ENCODE assay signal across 11 cellular contexts in genomic region chr20:35883341-35883777, GRCh38.
DNase-seq lines count a peak whose midpoint lies in the region; ATAC-seq and TF ChIP-seq lines count a peak whose summit lies in the region.
"Had no signal": no experiment of that assay in that cellular context is flagged by ENCODE, and none has a peak within 500 bp of the region (broad histone marks: within the 10 kb centered on the region; RNA-seq: fewer than 3 reads in every experiment).

No MANE protein-coding gene starts in this region.

- intact Hi-C loops in heart left ventricle (cut with DNase I), result loop anchor here (5.0 to 10.0 kb wide), 12 partner anchors 139 to 419 kb away; partner anchors contain the start of genes NFS1 (in 2 of the 10), ROMO1 (in 2 of the 10) and RBM39 (in 1 of the 10)
- intact Hi-C loops in Right ventricle myocardium inferior (cut with DNase I), result loop anchor here (10.0 kb wide), 2 partner anchors 269 to 419 kb away; partner anchors contain the start of gene SPAG4
- intact Hi-C loops in mammary epithelial cell (cut with micrococcal nuclease), result loop anchor here (5.0 kb wide), 3 partner anchors 181 to 576 kb away; no protein-coding TSS in a partner anchor
- intact Hi-C loops in uterus (cut with DNase I; ENCODE audit: low total_unique reads), result no loop called here

- BruUV-seq in mammary epithelial cell (replicated peaks; lab: Mats Ljungman, UMichigan), result TSS peak; percentile 97

- peak overlapping the region in 8 of 12 donors; percentile 3 to 78 (median 53) for H3K27ac ChIP-seq in heart left ventricle
- peak overlapping the region; percentile 99 for H3K27ac ChIP-seq in mammary epithelial cell (ENCODE audit: insufficient read depth, low read depth, low read length)
- H3K27ac ChIP-seq in muscle layer of duodenum (ENCODE audit: low read length), result peak overlapping the region; percentile 53
- peak overlapping the region; percentile 89 to 91 for H3K27ac ChIP-seq in uterus
- H3K27ac ChIP-seq in substantia nigra (ENCODE audit: low read depth, low read length, poor library complexity, severe bottlenecking), result no peak overlapping the region

- no peak for ATAC-seq in heart left ventricle
- no peak for ATAC-seq in Right ventricle myocardium inferior

- DNase-seq in heart left ventricle, result no peak
- DNase-seq in Right ventricle myocardium inferior (ENCODE audit: missing footprints), result no peak
- DNase-seq in mammary epithelial cell, result no peak
- no peak for DNase-seq in uterus
- DNase-seq in SKM-1 treated with dmso at 0.1 percent for 144 hours (lab: John Stamatoyannopoulos, UW; ENCODE audit: unreplicated experiment), result no peak
- no peak for DNase-seq in GM19238 (ENCODE audit: insufficient read length, low spot score)
- DNase-seq in substantia nigra (lab: John Stamatoyannopoulos, UW), result no peak
- DNase-seq: activated CD4-positive, alpha-beta memory T cell treated with anti-CD3 and anti-CD28 coated beads, Interleukin-2, amount 10 ng/mL, durations not matched to agents 7 days and 5 days; AML-193; NCI-H1092 had no signal

- H4K20me1 ChIP-seq in mammary epithelial cell (ENCODE audit: insufficient read depth, low read length), result no peaks in the 10 kb centered on the region

- no peak overlapping the region for H2AFZ ChIP-seq in mammary epithelial cell (ENCODE audit: low read depth, low read length)

- H3K79me2 ChIP-seq in mammary epithelial cell (ENCODE audit: insufficient read depth, low read length), result peaks cover 27% of the 10 kb centered on the region

- H3K4me1 ChIP-seq in heart left ventricle (peaks cover 0 to 25% (median 9%) of the 10 kb centered on the region in 12 donors), mammary epithelial cell (ENCODE audit: insufficient read depth, low read length) (peaks cover 27% of the 10 kb centered on the region), muscle layer of duodenum (ENCODE audit: control insufficient read depth in 1 of 2, insufficient read depth in 2 of 2, low read length in 2 of 2) (peaks cover 0 to 12% of the 10 kb centered on the region in 2 donors), uterus (no peaks in the 10 kb centered on the region)

- in situ Hi-C loops in mammary epithelial cell (cut with MboI; ENCODE audit: low sequenced_read_pairs in 2 of 2), result loop anchor here in 1 of 2 donors (5.0 kb wide), 1 partner anchor 141 kb away; the partner anchor contains the start of gene RBM39

- H3K27me3 ChIP-seq in heart left ventricle (no peaks in the 10 kb centered on the region), mammary epithelial cell (ENCODE audit: insufficient read depth, low read length) (no peaks in the 10 kb centered on the region), muscle layer of duodenum (ENCODE audit: low read depth, low read length) (no peaks in the 10 kb centered on the region), uterus (no peaks in the 10 kb centered on the region)

- CTCF ChIA-PET in mammary epithelial cell (lab: Charles Lee; ENCODE audit: low non-redundant PET), result no interaction called here

- dilution Hi-C loops in mammary epithelial cell (cut with HindIII; ENCODE audit: low sequenced_read_pairs), result no loop called here

- TF ChIP-seq CTCF in heart left ventricle (IDR thresholded peaks at IDR 0.05), result no peak
- TF ChIP-seq CTCF in mammary epithelial cell (conservative IDR thresholded peaks at IDR 0.05 in 1 of 2, IDR thresholded peaks at IDR 0.05 in 1 of 2; ENCODE audit: extremely low read depth in 1 of 2, insufficient read depth in 1 of 2, low read depth in 1 of 2, low read length in 2 of 2), result no peak
- TF ChIP-seq CTCF in uterus (IDR thresholded peaks at IDR 0.05), result no peak

- H3K4me2 ChIP-seq in mammary epithelial cell (ENCODE audit: insufficient read depth, low read depth, low read length), result peak overlapping the region; percentile 72

- no peak overlapping the region for H3K4me3 ChIP-seq in heart left ventricle
- no peak overlapping the region for H3K4me3 ChIP-seq in mammary epithelial cell (replicated peaks in 1 of 3; ENCODE audit: insufficient read depth in 1 of 3, low read depth in 2 of 3, low read length in 3 of 3)
- no peak overlapping the region for H3K4me3 ChIP-seq in muscle layer of duodenum (ENCODE audit: low read depth in 1 of 2, low read length in 2 of 2)
- H3K4me3 ChIP-seq in uterus, result no peak overlapping the region

- TF ChIP-seq POLR2A in heart left ventricle (IDR thresholded peaks at IDR 0.05) (no peak), uterus (IDR thresholded peaks at IDR 0.05) (no peak)

- H3K36me3 ChIP-seq in heart left ventricle, result peaks cover 0 to 23% (median 1%) of the 10 kb centered on the region in 9 donors
- no peaks in the 10 kb centered on the region for H3K36me3 ChIP-seq in mammary epithelial cell (ENCODE audit: insufficient read depth, low read length)
- peaks cover 0 to 10% of the 10 kb centered on the region in 2 donors for H3K36me3 ChIP-seq in muscle layer of duodenum (ENCODE audit: control insufficient read depth in 1 of 2, insufficient read depth in 2 of 2, low read length in 2 of 2)
- H3K36me3 ChIP-seq in uterus, result no peaks in the 10 kb centered on the region

- H3K9ac ChIP-seq in mammary epithelial cell (ENCODE audit: insufficient read depth, low read length), result peak overlapping the region; percentile 88

- H3K9me3 ChIP-seq in heart left ventricle, result no peaks in the 10 kb centered on the region
- H3K9me3 ChIP-seq in mammary epithelial cell (replicated peaks; ENCODE audit: insufficient read depth, low read length), result no peaks in the 10 kb centered on the region
- H3K9me3 ChIP-seq in muscle layer of duodenum (ENCODE audit: control insufficient read depth in 1 of 2, low read length in 2 of 2), result no peaks in the 10 kb centered on the region
- H3K9me3 ChIP-seq in uterus, result no peaks in the 10 kb centered on the region

- 85 to 91% (median 88%) methylated on average over 6 of the region's 6 CpGs for WGBS in heart left ventricle, 4 donors
- WGBS in mammary epithelial cell (ENCODE audit: low coverage, missing lambda C conversion rate), result 82% methylated on average over 6 of the region's 6 CpGs
